ENCODE assay signal across 1 cellular context in the genomic region with DNA sequence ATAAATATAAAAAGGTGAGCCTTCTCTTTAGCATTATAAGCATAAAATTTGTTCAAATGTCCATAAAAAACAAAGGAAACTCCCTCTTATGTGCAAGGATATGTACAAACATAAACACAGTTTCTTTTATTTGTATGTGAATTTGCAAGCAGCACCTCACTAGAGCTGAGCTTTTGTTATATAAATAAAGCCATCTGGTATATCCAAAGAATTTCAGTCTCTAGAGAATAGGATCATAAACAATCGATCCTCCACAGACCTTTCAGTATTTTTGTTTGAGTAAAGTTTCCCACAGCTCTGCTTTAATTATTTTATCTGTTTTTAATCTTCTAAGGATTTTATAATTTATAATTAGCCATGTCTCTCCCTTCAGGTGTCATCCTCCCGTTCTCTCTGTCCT.
TF ChIP-seq lines count a peak whose summit lies in the region.

No MANE protein-coding gene starts in this region.

TF ChIP-seq in SK-N-SH treated with all-trans-retinoic acid at 6 μM for 48 hours, 23 proteins besides CTCF, POLR2A, EP300 and RAD21 (continued from another document):
- no peak for TF ChIP-seq TSHZ2 (CRISPR knock-in tag; IDR thresholded peaks at IDR 0.05)
- TF ChIP-seq ISL1 (CRISPR knock-in tag; IDR thresholded peaks at IDR 0.05): no peak
- TF ChIP-seq, protein P1, sequence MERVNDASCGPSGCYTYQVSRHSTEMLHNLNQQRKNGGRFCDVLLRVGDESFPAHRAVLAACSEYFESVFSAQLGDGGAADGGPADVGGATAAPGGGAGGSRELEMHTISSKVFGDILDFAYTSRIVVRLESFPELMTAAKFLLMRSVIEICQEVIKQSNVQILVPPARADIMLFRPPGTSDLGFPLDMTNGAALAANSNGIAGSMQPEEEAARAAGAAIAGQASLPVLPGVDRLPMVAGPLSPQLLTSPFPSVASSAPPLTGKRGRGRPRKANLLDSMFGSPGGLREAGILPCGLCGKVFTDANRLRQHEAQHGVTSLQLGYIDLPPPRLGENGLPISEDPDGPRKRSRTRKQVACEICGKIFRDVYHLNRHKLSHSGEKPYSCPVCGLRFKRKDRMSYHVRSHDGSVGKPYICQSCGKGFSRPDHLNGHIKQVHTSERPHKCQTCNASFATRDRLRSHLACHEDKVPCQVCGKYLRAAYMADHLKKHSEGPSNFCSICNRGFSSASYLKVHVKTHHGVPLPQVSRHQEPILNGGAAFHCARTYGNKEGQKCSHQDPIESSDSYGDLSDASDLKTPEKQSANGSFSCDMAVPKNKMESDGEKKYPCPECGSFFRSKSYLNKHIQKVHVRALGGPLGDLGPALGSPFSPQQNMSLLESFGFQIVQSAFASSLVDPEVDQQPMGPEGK (CRISPR knock-in tag; IDR thresholded peaks at IDR 0.05; ENCODE audit: borderline replicate concordance): no peak
- no peak for TF ChIP-seq TCF4 (CRISPR knock-in tag; IDR thresholded peaks at IDR 0.05; ENCODE audit: borderline replicate concordance)
- TF ChIP-seq RARB (CRISPR knock-in tag; IDR thresholded peaks at IDR 0.05): no peak
- TF ChIP-seq CSDC2 (CRISPR knock-in tag; IDR thresholded peaks at IDR 0.05): no peak
- TF ChIP-seq CREB5 (CRISPR knock-in tag; IDR thresholded peaks at IDR 0.05; ENCODE audit: low read depth): no peak
- TF ChIP-seq GLIS3 (CRISPR knock-in tag; IDR thresholded peaks at IDR 0.05): no peak
- TF ChIP-seq ZNF8 (CRISPR knock-in tag; IDR thresholded peaks at IDR 0.05): no peak
- TF ChIP-seq ZFP30 (CRISPR knock-in tag; IDR thresholded peaks at IDR 0.05): no peak
- TF ChIP-seq ARNTL (CRISPR knock-in tag; IDR thresholded peaks at IDR 0.05; ENCODE audit: borderline replicate concordance, low read depth): no peak
- TF ChIP-seq ZNF565 (CRISPR knock-in tag; conservative IDR thresholded peaks at IDR 0.05; ENCODE audit: low read depth): no peak
- no peak for TF ChIP-seq ZFP3 (CRISPR knock-in tag; IDR thresholded peaks at IDR 0.05)
- TF ChIP-seq ESRRG (CRISPR knock-in tag; IDR thresholded peaks at IDR 0.05): no peak
- TF ChIP-seq OSR1 (CRISPR knock-in tag; IDR thresholded peaks at IDR 0.05): no peak
- no peak for TF ChIP-seq POU6F1 (CRISPR knock-in tag; IDR thresholded peaks at IDR 0.05; ENCODE audit: borderline replicate concordance, low read depth)
- no peak for TF ChIP-seq PPARA (CRISPR knock-in tag; IDR thresholded peaks at IDR 0.05; ENCODE audit: borderline replicate concordance)
- no peak for TF ChIP-seq BACH2 (CRISPR knock-in tag; IDR thresholded peaks at IDR 0.05; ENCODE audit: borderline replicate concordance)
- TF ChIP-seq SNAI2 (CRISPR knock-in tag; IDR thresholded peaks at IDR 0.05): no peak
